In the genomic region with DNA sequence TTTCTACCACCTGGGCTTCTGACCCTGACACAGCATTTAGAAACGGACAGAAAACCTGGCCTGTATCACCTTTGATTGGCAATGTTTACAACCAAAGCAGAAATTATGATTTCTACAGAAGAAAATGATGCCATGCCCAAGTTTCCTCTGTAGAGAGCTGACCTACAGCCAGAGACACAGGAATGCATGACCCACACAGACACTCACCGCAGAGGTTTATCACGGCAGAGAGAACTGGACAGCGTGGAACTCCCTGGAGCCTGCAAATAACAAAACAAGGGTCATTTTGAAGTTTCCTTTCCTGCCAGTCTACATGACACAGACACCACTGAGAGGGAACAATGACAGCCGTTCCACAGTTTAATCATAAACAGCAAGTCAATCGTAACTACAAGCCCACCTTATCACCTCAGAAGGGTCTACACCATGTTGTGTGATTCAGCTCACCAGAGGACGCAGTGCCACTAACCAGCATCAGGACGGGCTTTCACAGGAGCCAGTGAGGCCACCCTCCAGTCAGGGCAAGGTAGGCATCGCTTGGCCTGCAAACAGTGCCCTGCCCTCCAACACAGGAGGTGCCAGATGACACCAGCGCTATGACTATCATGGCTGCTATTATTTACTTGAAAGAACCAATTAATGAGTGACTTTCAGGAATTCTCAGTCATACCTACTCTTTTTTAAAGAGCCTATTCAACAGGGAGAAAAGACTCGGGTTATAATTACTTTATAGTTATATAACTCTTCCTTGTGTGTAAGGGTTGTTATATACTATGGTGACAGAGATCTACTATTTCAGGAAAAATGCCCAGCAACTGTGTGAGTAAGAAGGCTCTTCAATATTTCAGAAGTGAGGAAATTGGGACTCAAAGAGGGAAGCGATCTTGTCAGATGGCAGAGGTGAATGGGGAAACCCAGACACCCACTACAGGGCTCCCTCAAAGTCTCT, we compare ENCODE assay signal across 1 cellular context.
TF ChIP-seq lines count a peak whose summit lies in the region.

No MANE protein-coding gene starts in this region.

TF ChIP-seq in IMR-90, 13 proteins besides CTCF, POLR2A, EP300 and RAD21:
- no peak for TF ChIP-seq SMC3 (IDR thresholded peaks at IDR 0.05; ENCODE audit: low read depth, low read length)
- TF ChIP-seq, protein P1, sequence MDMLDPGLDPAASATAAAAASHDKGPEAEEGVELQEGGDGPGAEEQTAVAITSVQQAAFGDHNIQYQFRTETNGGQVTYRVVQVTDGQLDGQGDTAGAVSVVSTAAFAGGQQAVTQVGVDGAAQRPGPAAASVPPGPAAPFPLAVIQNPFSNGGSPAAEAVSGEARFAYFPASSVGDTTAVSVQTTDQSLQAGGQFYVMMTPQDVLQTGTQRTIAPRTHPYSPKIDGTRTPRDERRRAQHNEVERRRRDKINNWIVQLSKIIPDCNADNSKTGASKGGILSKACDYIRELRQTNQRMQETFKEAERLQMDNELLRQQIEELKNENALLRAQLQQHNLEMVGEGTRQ (IDR thresholded peaks at IDR 0.05; ENCODE audit: low read depth, low read length) = no peak
- no peak for TF ChIP-seq BHLHE40 (IDR thresholded peaks at IDR 0.05; ENCODE audit: low read depth, low read length)
- no peak for TF ChIP-seq MAFK (IDR thresholded peaks at IDR 0.05; ENCODE audit: low read depth, low read length)
- TF ChIP-seq RCOR1 (IDR thresholded peaks at IDR 0.05; ENCODE audit: insufficient replicate concordance, low read length) = no peak
- TF ChIP-seq, protein P2, sequence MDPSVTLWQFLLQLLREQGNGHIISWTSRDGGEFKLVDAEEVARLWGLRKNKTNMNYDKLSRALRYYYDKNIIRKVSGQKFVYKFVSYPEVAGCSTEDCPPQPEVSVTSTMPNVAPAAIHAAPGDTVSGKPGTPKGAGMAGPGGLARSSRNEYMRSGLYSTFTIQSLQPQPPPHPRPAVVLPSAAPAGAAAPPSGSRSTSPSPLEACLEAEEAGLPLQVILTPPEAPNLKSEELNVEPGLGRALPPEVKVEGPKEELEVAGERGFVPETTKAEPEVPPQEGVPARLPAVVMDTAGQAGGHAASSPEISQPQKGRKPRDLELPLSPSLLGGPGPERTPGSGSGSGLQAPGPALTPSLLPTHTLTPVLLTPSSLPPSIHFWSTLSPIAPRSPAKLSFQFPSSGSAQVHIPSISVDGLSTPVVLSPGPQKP (IDR thresholded peaks at IDR 0.05; ENCODE audit: borderline replicate concordance, low read depth, low read length) = no peak
- TF ChIP-seq CHD1 (IDR thresholded peaks at IDR 0.05; ENCODE audit: low read depth, low read length) = no peak
- no peak for TF ChIP-seq FOS (IDR thresholded peaks at IDR 0.05; ENCODE audit: low read depth, low read length)
- no peak for TF ChIP-seq MAZ (IDR thresholded peaks at IDR 0.05; ENCODE audit: borderline replicate concordance, low read depth, low read length)
